In genomic region chr6:3510617-3511016, GRCh38 we compare ENCODE assay signal across 1 cellular context.
TF ChIP-seq lines count a peak whose summit lies in the region.

No MANE protein-coding gene starts in this region.

TF ChIP-seq in HCT116, 20 proteins besides CTCF, POLR2A, EP300 and RAD21 (continued from another document):
- TF ChIP-seq, protein P1, sequence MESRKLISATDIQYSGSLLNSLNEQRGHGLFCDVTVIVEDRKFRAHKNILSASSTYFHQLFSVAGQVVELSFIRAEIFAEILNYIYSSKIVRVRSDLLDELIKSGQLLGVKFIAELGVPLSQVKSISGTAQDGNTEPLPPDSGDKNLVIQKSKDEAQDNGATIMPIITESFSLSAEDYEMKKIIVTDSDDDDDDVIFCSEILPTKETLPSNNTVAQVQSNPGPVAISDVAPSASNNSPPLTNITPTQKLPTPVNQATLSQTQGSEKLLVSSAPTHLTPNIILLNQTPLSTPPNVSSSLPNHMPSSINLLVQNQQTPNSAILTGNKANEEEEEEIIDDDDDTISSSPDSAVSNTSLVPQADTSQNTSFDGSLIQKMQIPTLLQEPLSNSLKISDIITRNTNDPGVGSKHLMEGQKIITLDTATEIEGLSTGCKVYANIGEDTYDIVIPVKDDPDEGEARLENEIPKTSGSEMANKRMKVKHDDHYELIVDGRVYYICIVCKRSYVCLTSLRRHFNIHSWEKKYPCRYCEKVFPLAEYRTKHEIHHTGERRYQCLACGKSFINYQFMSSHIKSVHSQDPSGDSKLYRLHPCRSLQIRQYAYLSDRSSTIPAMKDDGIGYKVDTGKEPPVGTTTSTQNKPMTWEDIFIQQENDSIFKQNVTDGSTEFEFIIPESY (IDR thresholded peaks at IDR 0.05; ENCODE audit: extremely low read depth, insufficient replicate concordance, low read length): no peak
- no peak for TF ChIP-seq TCF7L2 (IDR thresholded peaks at IDR 0.05; ENCODE audit: borderline replicate concordance, extremely low read depth, insufficient read depth, insufficient read length)
- no peak for TF ChIP-seq EZH2phosphoT487 (IDR thresholded peaks at IDR 0.05; ENCODE audit: borderline replicate concordance)
- TF ChIP-seq EZH2 (IDR thresholded peaks at IDR 0.05): no peak
- TF ChIP-seq, protein P2, sequence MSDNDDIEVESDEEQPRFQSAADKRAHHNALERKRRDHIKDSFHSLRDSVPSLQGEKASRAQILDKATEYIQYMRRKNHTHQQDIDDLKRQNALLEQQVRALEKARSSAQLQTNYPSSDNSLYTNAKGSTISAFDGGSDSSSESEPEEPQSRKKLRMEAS (IDR thresholded peaks at IDR 0.05): no peak
- TF ChIP-seq SP1 (IDR thresholded peaks at IDR 0.05; ENCODE audit: low read depth): no peak
- TF ChIP-seq ELF1 (IDR thresholded peaks at IDR 0.05; ENCODE audit: borderline replicate concordance, low read depth): no peak
- no peak for TF ChIP-seq CEBPB (IDR thresholded peaks at IDR 0.05; ENCODE audit: low read depth)
- no peak for TF ChIP-seq FOSL1 (IDR thresholded peaks at IDR 0.05; ENCODE audit: low read depth)
- no peak for TF ChIP-seq EGR1 (IDR thresholded peaks at IDR 0.05; ENCODE audit: low read depth)
- TF ChIP-seq SRF (IDR thresholded peaks at IDR 0.05; ENCODE audit: low read depth): no peak
- TF ChIP-seq ATF3 (IDR thresholded peaks at IDR 0.05): no peak
- no peak for TF ChIP-seq SIN3A (IDR thresholded peaks at IDR 0.05; ENCODE audit: low read depth)
- no peak for TF ChIP-seq POLR2AphosphoS5 (IDR thresholded peaks at IDR 0.05; ENCODE audit: low read depth, low read length)
- TF ChIP-seq CBX3 (IDR thresholded peaks at IDR 0.05; ENCODE audit: low read depth): no peak
- no peak for TF ChIP-seq REST (IDR thresholded peaks at IDR 0.05; ENCODE audit: low read depth)
- TF ChIP-seq ZFX (IDR thresholded peaks at IDR 0.05): no peak
- no peak for TF ChIP-seq JUND (IDR thresholded peaks at IDR 0.05)
- no peak for TF ChIP-seq YY1 (IDR thresholded peaks at IDR 0.05; ENCODE audit: extremely low read depth, insufficient replicate concordance, low read depth, low read length)
